ENCODE assay signal across 6 cellular contexts in genomic region chr7:87625101-87625500, GRCh38. TPM values are rescaled to one million over a fixed set of nuclear protein-coding genes. Genes with fewer than 3 reads are reported as not detected.
"Had no signal": no experiment of that assay in that cellular context is flagged by ENCODE, and none has a peak within 500 bp of the region (broad histone marks: within the 10 kb centered on the region; RNA-seq: fewer than 3 reads in every experiment).

No MANE protein-coding gene starts in this region.

- H3K9me3 Mint-ChIP-seq: IgD-negative memory B cell had no signal

- H3K4me3 Mint-ChIP-seq: GM23338, H9, IgD-negative memory B cell had no signal

- DNase-seq: H9, HCEC 1CT, KBM-7 had no signal

- H3K27ac Mint-ChIP-seq: GM23338, H9, IgD-negative memory B cell had no signal

- ATAC-seq: GM23338 had no signal

- H3K4me3 ChIP-seq: GM23338 had no signal

RNA-seq across cellular contexts. Expression of gene RUNDC3B, which starts 3.1 kb away (rescaled TPM):
- total RNA-seq: HT-29 had no signal
